19 cellular contexts compared by ENCODE assay signal in genomic region chr17:41553176-41553575, GRCh38. TPM values are rescaled to one million over a fixed set of nuclear protein-coding genes. Genes with fewer than 3 reads are reported as not detected.
"Had no signal": no experiment of that assay in that cellular context is flagged by ENCODE, and none has a peak within 500 bp of the region (broad histone marks: within the 10 kb centered on the region; RNA-seq: fewer than 3 reads in every experiment).

No MANE protein-coding gene starts in this region.

- H3K9me3 ChIP-seq: prostate gland, testis had no signal

- H3K4me3 Mint-ChIP-seq: activated CD4-positive, alpha-beta T cell treated with anti-CD3 and anti-CD28 coated beads, Interleukin-2, amount 10 ng/mL, durations not matched to agents 7 days and 5 days; activated naive CD4-positive, alpha-beta T cell treated with anti-CD3 and anti-CD28 coated beads for 36 hours; central memory CD8-positive, alpha-beta T cell; naive thymus-derived CD8-positive, alpha-beta T cell; stimulated activated naive CD8-positive, alpha-beta T cell treated with anti-CD3 and anti-CD28 coated beads, Interleukin-15, Interleukin-2, amounts not matched to agents 100 ng/mL and 50 ng/mL, for 24 hours had no signal

- H3K36me3 Mint-ChIP-seq: naive thymus-derived CD8-positive, alpha-beta T cell had no signal

- H3K4me3 ChIP-seq: lung, prostate gland, testis had no signal

- ATAC-seq: left cardiac atrium; naive thymus-derived CD8-positive, alpha-beta T cell; sciatic nerve; T-helper 17 cell had no signal

- H3K27me3 ChIP-seq: testis had no signal

- H3K27ac ChIP-seq: prostate gland, testis had no signal

- DNase-seq: activated CD4-positive, alpha-beta T cell treated with anti-CD3 and anti-CD28 coated beads, Interleukin-2, amount 10 ng/mL, durations not matched to agents 7 days and 5 days; activated CD4-positive, CD25-positive, alpha-beta regulatory T cell; activated CD8-positive, alpha-beta memory T cell treated with anti-CD3 and anti-CD28 coated beads for 24 hours; activated naive CD4-positive, alpha-beta T cell treated with anti-CD3 and anti-CD28 coated beads for 36 hours; cortex of kidney; effector CD8-positive, alpha-beta T cell; hippocampal formation; left cardiac atrium; naive thymus-derived CD8-positive, alpha-beta T cell; stimulated activated CD4-positive, alpha-beta T cell treated with anti-CD3 and anti-CD28 coated beads, Interleukin-12 subunit alpha, Interleukin-12 subunit beta, amount 100 ng/mL, for 4 hours; stimulated activated CD4-positive, alpha-beta T cell treated with anti-CD3 and anti-CD28 coated beads, Interleukin-2, amount 100 ng/mL, for 48 hours; T-helper 17 cell; testis had no signal

- H3K27ac Mint-ChIP-seq: activated CD4-positive, alpha-beta T cell treated with anti-CD3 and anti-CD28 coated beads, Interleukin-2, amount 10 ng/mL, durations not matched to agents 7 days and 5 days; activated naive CD4-positive, alpha-beta T cell treated with anti-CD3 and anti-CD28 coated beads for 36 hours; stimulated activated naive CD8-positive, alpha-beta T cell treated with anti-CD3 and anti-CD28 coated beads, Interleukin-15, Interleukin-2, amounts not matched to agents 100 ng/mL and 50 ng/mL, for 24 hours; T-helper 17 cell had no signal

- H3K36me3 ChIP-seq: prostate gland had no signal

- H3K9me3 Mint-ChIP-seq: activated CD4-positive, alpha-beta T cell treated with anti-CD3 and anti-CD28 coated beads, Interleukin-2, amount 10 ng/mL, durations not matched to agents 7 days and 5 days; activated naive CD4-positive, alpha-beta T cell treated with anti-CD3 and anti-CD28 coated beads for 36 hours; central memory CD8-positive, alpha-beta T cell; naive thymus-derived CD8-positive, alpha-beta T cell; stimulated activated naive CD8-positive, alpha-beta T cell treated with anti-CD3 and anti-CD28 coated beads, Interleukin-15, Interleukin-2, amounts not matched to agents 100 ng/mL and 50 ng/mL, for 24 hours had no signal

RNA-seq across cellular contexts. Expression of gene KRT9, which starts 18.7 kb away (rescaled TPM):
- total RNA-seq: activated CD4-positive, alpha-beta T cell treated with anti-CD3 and anti-CD28 coated beads, Interleukin-2, amount 10 ng/mL, durations not matched to agents 7 days and 5 days; activated naive CD4-positive, alpha-beta T cell treated with anti-CD3 and anti-CD28 coated beads for 36 hours; left cardiac atrium; lung; naive thymus-derived CD8-positive, alpha-beta T cell; prostate gland; sciatic nerve; T-helper 17 cell had no signal
- polyA plus RNA-seq: lung; naive thymus-derived CD8-positive, alpha-beta T cell had no signal

RNA-seq across cellular contexts. Expression of gene KRT19, which starts 25.1 kb away (rescaled TPM):
- total RNA-seq: activated CD4-positive, alpha-beta T cell treated with anti-CD3 and anti-CD28 coated beads, Interleukin-2, amount 10 ng/mL, durations not matched to agents 7 days and 5 days; activated naive CD4-positive, alpha-beta T cell treated with anti-CD3 and anti-CD28 coated beads for 36 hours; naive thymus-derived CD8-positive, alpha-beta T cell; T-helper 17 cell had no signal
- polyA plus RNA-seq: naive thymus-derived CD8-positive, alpha-beta T cell had no signal

RNA-seq across cellular contexts. Expression of gene KRT14, which starts 33.5 kb away (rescaled TPM):
- total RNA-seq: activated CD4-positive, alpha-beta T cell treated with anti-CD3 and anti-CD28 coated beads, Interleukin-2, amount 10 ng/mL, durations not matched to agents 7 days and 5 days; activated naive CD4-positive, alpha-beta T cell treated with anti-CD3 and anti-CD28 coated beads for 36 hours; mononuclear cell; naive thymus-derived CD8-positive, alpha-beta T cell; T-helper 17 cell had no signal
- polyA plus RNA-seq: naive thymus-derived CD8-positive, alpha-beta T cell had no signal

RNA-seq across cellular contexts. Expression of gene KRT15, which starts 34.5 kb away (rescaled TPM):
- total RNA-seq: activated CD4-positive, alpha-beta T cell treated with anti-CD3 and anti-CD28 coated beads, Interleukin-2, amount 10 ng/mL, durations not matched to agents 7 days and 5 days; activated naive CD4-positive, alpha-beta T cell treated with anti-CD3 and anti-CD28 coated beads for 36 hours; mononuclear cell; naive thymus-derived CD8-positive, alpha-beta T cell; T-helper 17 cell had no signal
- polyA plus RNA-seq: naive thymus-derived CD8-positive, alpha-beta T cell had no signal

RNA-seq across cellular contexts. Expression of gene KRT13, which starts 47.8 kb away (rescaled TPM):
- total RNA-seq: activated CD4-positive, alpha-beta T cell treated with anti-CD3 and anti-CD28 coated beads, Interleukin-2, amount 10 ng/mL, durations not matched to agents 7 days and 5 days; activated naive CD4-positive, alpha-beta T cell treated with anti-CD3 and anti-CD28 coated beads for 36 hours; left cardiac atrium; naive thymus-derived CD8-positive, alpha-beta T cell; T-helper 17 cell had no signal
- polyA plus RNA-seq: naive thymus-derived CD8-positive, alpha-beta T cell had no signal
